1 cellular context compared by ENCODE assay signal in the genomic region with DNA sequence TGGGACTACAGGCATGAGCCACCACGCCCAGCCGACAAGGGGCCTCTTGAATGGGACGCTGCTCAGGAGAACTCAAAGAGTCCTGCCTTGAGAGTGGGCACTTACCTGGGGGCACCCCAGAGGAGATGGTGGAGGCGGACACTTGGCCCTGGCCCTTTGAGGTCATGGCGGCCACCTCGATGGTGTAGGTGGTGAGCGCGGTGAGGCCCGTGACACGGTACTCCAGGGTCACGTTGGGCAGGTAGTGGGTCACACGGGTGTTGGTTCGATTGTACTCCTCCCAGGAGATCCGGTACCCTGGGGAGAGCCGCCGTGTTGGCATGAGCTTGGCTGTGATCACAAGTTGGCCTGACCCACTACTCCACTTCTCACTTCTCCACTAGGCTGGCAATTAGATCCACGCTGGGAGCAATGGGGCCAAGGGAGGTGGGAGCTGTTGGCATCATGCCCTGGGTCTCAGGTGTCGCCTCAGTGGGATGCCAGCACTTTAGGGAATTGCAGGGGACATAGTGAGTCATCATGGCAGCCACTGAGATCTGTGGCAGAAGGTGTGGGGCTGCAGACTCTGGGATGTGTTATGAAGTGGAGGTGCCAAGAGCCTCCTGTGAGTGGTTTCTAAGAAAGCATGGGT.
TF ChIP-seq lines count a peak whose summit lies in the region.

No MANE protein-coding gene starts in this region.

TF ChIP-seq in HEK293, 187 proteins besides CTCF, POLR2A, EP300 and RAD21 (continued from another document):
- TF ChIP-seq, protein P1, sequence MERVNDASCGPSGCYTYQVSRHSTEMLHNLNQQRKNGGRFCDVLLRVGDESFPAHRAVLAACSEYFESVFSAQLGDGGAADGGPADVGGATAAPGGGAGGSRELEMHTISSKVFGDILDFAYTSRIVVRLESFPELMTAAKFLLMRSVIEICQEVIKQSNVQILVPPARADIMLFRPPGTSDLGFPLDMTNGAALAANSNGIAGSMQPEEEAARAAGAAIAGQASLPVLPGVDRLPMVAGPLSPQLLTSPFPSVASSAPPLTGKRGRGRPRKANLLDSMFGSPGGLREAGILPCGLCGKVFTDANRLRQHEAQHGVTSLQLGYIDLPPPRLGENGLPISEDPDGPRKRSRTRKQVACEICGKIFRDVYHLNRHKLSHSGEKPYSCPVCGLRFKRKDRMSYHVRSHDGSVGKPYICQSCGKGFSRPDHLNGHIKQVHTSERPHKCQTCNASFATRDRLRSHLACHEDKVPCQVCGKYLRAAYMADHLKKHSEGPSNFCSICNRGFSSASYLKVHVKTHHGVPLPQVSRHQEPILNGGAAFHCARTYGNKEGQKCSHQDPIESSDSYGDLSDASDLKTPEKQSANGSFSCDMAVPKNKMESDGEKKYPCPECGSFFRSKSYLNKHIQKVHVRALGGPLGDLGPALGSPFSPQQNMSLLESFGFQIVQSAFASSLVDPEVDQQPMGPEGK (tag by site-specific recombination; IDR thresholded peaks at IDR 0.05) = peak; percentile 53
- TF ChIP-seq WT1 (tag by site-specific recombination; IDR thresholded peaks at IDR 0.05) (no peak), GFI1B (tag by site-specific recombination; IDR thresholded peaks at IDR 0.05) (no peak), ZIC2 (tag by site-specific recombination; IDR thresholded peaks at IDR 0.05) (peak; percentile 94), ZSCAN16 (tag by site-specific recombination; IDR thresholded peaks at IDR 0.05) (no peak), ZNF600 (tag by site-specific recombination; IDR thresholded peaks at IDR 0.05) (0 out of 2 replicates have a peak, but pooled peaks have one; percentile 17), GLIS1 (tag by site-specific recombination; IDR thresholded peaks at IDR 0.05) (peak; percentile 93), ZNF843 (tag by site-specific recombination; IDR thresholded peaks at IDR 0.05) (no peak), ZNF239 (tag by site-specific recombination; IDR thresholded peaks at IDR 0.05) (no peak), ZNF792 (tag by site-specific recombination; IDR thresholded peaks at IDR 0.05) (no peak), ZFHX2 (tag by site-specific recombination; conservative IDR thresholded peaks at IDR 0.05) (peak; percentile 28; the same call in 1 of the 2 replicates), ZNF433 (tag by site-specific recombination; IDR thresholded peaks at IDR 0.05; ENCODE audit: low read depth) (no peak), SETDB1 (IDR thresholded peaks at IDR 0.05; ENCODE audit: insufficient read length, low read length) (no peak)
- TF ChIP-seq, protein P2, sequence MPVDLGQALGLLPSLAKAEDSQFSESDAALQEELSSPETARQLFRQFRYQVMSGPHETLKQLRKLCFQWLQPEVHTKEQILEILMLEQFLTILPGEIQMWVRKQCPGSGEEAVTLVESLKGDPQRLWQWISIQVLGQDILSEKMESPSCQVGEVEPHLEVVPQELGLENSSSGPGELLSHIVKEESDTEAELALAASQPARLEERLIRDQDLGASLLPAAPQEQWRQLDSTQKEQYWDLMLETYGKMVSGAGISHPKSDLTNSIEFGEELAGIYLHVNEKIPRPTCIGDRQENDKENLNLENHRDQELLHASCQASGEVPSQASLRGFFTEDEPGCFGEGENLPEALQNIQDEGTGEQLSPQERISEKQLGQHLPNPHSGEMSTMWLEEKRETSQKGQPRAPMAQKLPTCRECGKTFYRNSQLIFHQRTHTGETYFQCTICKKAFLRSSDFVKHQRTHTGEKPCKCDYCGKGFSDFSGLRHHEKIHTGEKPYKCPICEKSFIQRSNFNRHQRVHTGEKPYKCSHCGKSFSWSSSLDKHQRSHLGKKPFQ (tag by site-specific recombination; IDR thresholded peaks at IDR 0.05) = no peak
- TF ChIP-seq, protein P3, sequence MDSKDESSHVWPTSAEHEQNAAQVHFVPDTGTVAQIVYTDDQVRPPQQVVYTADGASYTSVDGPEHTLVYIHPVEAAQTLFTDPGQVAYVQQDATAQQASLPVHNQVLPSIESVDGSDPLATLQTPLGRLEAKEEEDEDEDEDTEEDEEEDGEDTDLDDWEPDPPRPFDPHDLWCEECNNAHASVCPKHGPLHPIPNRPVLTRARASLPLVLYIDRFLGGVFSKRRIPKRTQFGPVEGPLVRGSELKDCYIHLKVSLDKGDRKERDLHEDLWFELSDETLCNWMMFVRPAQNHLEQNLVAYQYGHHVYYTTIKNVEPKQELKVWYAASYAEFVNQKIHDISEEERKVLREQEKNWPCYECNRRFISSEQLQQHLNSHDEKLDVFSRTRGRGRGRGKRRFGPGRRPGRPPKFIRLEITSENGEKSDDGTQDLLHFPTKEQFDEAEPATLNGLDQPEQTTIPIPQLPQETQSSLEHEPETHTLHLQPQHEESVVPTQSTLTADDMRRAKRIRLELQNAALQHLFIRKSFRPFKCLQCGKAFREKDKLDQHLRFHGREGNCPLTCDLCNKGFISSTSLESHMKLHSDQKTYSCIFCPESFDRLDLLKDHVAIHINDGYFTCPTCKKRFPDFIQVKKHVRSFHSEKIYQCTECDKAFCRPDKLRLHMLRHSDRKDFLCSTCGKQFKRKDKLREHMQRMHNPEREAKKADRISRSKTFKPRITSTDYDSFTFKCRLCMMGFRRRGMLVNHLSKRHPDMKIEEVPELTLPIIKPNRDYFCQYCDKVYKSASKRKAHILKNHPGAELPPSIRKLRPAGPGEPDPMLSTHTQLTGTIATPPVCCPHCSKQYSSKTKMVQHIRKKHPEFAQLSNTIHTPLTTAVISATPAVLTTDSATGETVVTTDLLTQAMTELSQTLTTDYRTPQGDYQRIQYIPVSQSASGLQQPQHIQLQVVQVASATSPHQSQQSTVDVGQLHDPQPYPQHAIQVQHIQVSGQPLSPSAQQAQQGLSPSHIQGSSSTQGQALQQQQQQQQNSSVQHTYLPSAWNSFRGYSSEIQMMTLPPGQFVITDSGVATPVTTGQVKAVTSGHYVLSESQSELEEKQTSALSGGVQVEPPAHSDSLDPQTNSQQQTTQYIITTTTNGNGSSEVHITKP (tag by site-specific recombination; IDR thresholded peaks at IDR 0.05) = peak; percentile 34; the same call in 1 of the 2 replicates
- TF ChIP-seq, protein P4, sequence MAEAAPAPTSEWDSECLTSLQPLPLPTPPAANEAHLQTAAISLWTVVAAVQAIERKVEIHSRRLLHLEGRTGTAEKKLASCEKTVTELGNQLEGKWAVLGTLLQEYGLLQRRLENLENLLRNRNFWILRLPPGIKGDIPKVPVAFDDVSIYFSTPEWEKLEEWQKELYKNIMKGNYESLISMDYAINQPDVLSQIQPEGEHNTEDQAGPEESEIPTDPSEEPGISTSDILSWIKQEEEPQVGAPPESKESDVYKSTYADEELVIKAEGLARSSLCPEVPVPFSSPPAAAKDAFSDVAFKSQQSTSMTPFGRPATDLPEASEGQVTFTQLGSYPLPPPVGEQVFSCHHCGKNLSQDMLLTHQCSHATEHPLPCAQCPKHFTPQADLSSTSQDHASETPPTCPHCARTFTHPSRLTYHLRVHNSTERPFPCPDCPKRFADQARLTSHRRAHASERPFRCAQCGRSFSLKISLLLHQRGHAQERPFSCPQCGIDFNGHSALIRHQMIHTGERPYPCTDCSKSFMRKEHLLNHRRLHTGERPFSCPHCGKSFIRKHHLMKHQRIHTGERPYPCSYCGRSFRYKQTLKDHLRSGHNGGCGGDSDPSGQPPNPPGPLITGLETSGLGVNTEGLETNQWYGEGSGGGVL (tag by site-specific recombination; IDR thresholded peaks at IDR 0.05) = 0 out of 2 replicates have a peak, but pooled peaks have one; percentile 19
- TF ChIP-seq, protein P5, sequence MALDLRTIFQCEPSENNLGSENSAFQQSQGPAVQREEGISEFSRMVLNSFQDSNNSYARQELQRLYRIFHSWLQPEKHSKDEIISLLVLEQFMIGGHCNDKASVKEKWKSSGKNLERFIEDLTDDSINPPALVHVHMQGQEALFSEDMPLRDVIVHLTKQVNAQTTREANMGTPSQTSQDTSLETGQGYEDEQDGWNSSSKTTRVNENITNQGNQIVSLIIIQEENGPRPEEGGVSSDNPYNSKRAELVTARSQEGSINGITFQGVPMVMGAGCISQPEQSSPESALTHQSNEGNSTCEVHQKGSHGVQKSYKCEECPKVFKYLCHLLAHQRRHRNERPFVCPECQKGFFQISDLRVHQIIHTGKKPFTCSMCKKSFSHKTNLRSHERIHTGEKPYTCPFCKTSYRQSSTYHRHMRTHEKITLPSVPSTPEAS (tag by site-specific recombination; IDR thresholded peaks at IDR 0.05) = no peak
- TF ChIP-seq, protein P6, sequence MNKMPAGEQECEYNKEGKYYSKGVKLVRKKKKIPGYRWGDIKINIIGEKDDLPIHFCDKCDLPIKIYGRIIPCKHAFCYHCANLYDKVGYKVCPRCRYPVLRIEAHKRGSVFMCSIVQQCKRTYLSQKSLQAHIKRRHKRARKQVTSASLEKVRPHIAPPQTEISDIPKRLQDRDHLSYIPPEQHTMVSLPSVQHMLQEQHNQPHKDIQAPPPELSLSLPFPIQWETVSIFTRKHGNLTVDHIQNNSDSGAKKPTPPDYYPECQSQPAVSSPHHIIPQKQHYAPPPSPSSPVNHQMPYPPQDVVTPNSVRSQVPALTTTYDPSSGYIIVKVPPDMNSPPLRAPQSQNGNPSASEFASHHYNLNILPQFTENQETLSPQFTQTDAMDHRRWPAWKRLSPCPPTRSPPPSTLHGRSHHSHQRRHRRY (tag by site-specific recombination; IDR thresholded peaks at IDR 0.05) = no peak
TF ChIP-seq in HEK293: peak in this region for 8.
